8 cellular contexts compared by ENCODE assay signal in the genomic region with DNA sequence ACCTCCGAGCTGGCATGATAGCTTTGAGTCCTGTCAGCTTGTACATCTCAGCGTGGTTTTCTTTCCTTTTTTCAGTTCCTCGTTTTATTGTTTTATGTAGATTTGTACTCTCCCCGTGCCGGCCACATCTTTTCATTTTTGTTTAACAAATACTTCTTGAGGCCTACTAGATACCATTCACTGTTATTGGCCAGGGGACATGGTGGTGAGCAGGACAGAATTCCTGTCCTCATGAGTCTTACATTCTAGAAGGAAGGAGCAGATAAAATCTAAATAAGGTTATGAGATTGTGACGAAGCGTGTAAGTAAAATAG. TPM values are rescaled to one million over a fixed set of nuclear protein-coding genes. Genes with fewer than 3 reads are reported as not detected.
A peak's percentile ranks its signal among the peaks of the same experiment; 100 is the strongest.
DNase-seq lines count a peak whose midpoint lies in the region; ATAC-seq and TF ChIP-seq lines count a peak whose summit lies in the region.

No MANE protein-coding gene starts in this region.

- no peaks in the 10 kb centered on the region for H3K27me3 ChIP-seq in heart right ventricle
- H3K27me3 ChIP-seq in hepatocyte = no peaks in the 10 kb centered on the region
- H3K27me3 ChIP-seq in thoracic aorta (replicated peaks; ENCODE audit: insufficient read depth) = no peaks in the 10 kb centered on the region

- DNase-seq in heart right ventricle (no peak), cardiac septum (ENCODE audit: low spot score) (no peak), hepatocyte (ENCODE audit: low spot score) (no peak), thoracic aorta (ENCODE audit: low spot score) (no peak), ureter (ENCODE audit: low spot score) (no peak), activated gamma-delta T cell treated with Interleukin-2 at 50 U/mL for 16 hours (no peak)

- H2AFZ ChIP-seq in hepatocyte = peak overlapping the region; percentile 70

- WGBS in heart right ventricle, 2 donors = 11 to 15% methylated on average over 7 of the region's 7 CpGs
- 16% methylated on average over 7 of the region's 7 CpGs for WGBS in hepatocyte (ENCODE audit: low lambda C conversion rate, missing lambda C conversion rate)

- H3K4me1 ChIP-seq in heart right ventricle = peaks cover 0 to 58% (median 51%) of the 10 kb centered on the region in 9 donors
- H3K4me1 ChIP-seq in hepatocyte (ENCODE audit: insufficient read depth) = peaks cover 11% of the 10 kb centered on the region
- H3K4me1 ChIP-seq in thoracic aorta (ENCODE audit: control insufficient read depth in 1 of 2, low read depth in 2 of 2) = peaks cover 24 to 48% of the 10 kb centered on the region in 2 donors

- H3K27ac ChIP-seq in heart right ventricle (peak overlapping the region; percentile 79 to 98 (median 95)), hepatocyte (peak overlapping the region; percentile 100), thoracic aorta (peak overlapping the region; percentile 83 to 92)

- H3K36me3 ChIP-seq in heart right ventricle (no peaks in the 10 kb centered on the region), hepatocyte (replicated peaks; ENCODE audit: insufficient read depth, low read depth) (no peaks in the 10 kb centered on the region), thoracic aorta (no peaks in the 10 kb centered on the region)

- ATAC-seq in heart right ventricle = peak in 1 of 8 donors; percentile 2
- peak; percentile 34 for ATAC-seq in HG02973 (IDR thresholded peaks at IDR 0.05; ENCODE audit: unreplicated experiment)
- ATAC-seq in SK-N-SH treated with all-trans-retinoic acid at 6 μM for 48 hours = no peak
- no peak for ATAC-seq in thoracic aorta (ENCODE audit: insufficient number of reproducible peaks, low FRiP score, low read depth)

- peak overlapping the region; percentile 72 to 95 (median 82) for H3K4me3 ChIP-seq in heart right ventricle
- peak overlapping the region; percentile 50 for H3K4me3 ChIP-seq in hepatocyte
- H3K4me3 ChIP-seq in thoracic aorta = peak overlapping the region; percentile 95

- TF ChIP-seq CTCF in heart right ventricle (IDR thresholded peaks at IDR 0.05) (no peak), hepatocyte (IDR thresholded peaks at IDR 0.05; ENCODE audit: poor library complexity) (no peak), thoracic aorta (IDR thresholded peaks at IDR 0.05) (no peak)

- no peaks in the 10 kb centered on the region for H3K9me3 ChIP-seq in heart right ventricle
- no peaks in the 10 kb centered on the region for H3K9me3 ChIP-seq in hepatocyte (ENCODE audit: low read depth)
- H3K9me3 ChIP-seq in thoracic aorta = no peaks in the 10 kb centered on the region

- H3K9me2 ChIP-seq in hepatocyte (replicated peaks; ENCODE audit: insufficient read depth) = no peaks in the 10 kb centered on the region

- H3K79me2 ChIP-seq in hepatocyte = peaks cover 59% of the 10 kb centered on the region

- peak overlapping the region; percentile 73 for H3K4me2 ChIP-seq in hepatocyte

- intact Hi-C loops in heart right ventricle (cut with DNase I) = loop anchor here in 9 of 10 donors (2.0 to 10.0 kb wide), 10 partner anchors 133 to 477 kb away; a partner anchor contains a TSS
- intact Hi-C loops in cardiac septum (cut with DNase I) = loop anchor here (2.0 to 10.0 kb wide), 4 partner anchors 117 to 435 kb away; a partner anchor contains a TSS

- peaks cover 54% of the 10 kb centered on the region for H4K20me1 ChIP-seq in hepatocyte (ENCODE audit: insufficient read depth, poor library complexity, severe bottlenecking)

TF ChIP-seq in SK-N-SH treated with all-trans-retinoic acid at 6 μM for 48 hours, 23 proteins besides CTCF, POLR2A, EP300 and RAD21:
- no peak for TF ChIP-seq CSDC2 (CRISPR knock-in tag; IDR thresholded peaks at IDR 0.05)
- 0 out of 2 replicates have a peak, but pooled peaks have one; percentile 10 for TF ChIP-seq ZNF8 (CRISPR knock-in tag; IDR thresholded peaks at IDR 0.05)

RNA-seq across cellular contexts. Expression of a gene that starts 1.2 kb away (rescaled TPM):
- total RNA-seq in heart right ventricle (10 to 100 TPM; 11.1 to 42.6 (median 13.6) TPM), cardiac septum (28.6 TPM), hepatocyte (107 and 109 TPM in 2 replicates), thoracic aorta (10 to 100 TPM; 17.9 to 87.8 TPM), ureter (52.1 TPM)
- polyA plus RNA-seq in heart right ventricle (10 to 100 TPM; 11.2 to 15.7 TPM), hepatocyte (50.9 and 54.6 TPM in 2 replicates)
